Comparison of ENCODE assay signal across 8 cellular contexts in the genomic region with DNA sequence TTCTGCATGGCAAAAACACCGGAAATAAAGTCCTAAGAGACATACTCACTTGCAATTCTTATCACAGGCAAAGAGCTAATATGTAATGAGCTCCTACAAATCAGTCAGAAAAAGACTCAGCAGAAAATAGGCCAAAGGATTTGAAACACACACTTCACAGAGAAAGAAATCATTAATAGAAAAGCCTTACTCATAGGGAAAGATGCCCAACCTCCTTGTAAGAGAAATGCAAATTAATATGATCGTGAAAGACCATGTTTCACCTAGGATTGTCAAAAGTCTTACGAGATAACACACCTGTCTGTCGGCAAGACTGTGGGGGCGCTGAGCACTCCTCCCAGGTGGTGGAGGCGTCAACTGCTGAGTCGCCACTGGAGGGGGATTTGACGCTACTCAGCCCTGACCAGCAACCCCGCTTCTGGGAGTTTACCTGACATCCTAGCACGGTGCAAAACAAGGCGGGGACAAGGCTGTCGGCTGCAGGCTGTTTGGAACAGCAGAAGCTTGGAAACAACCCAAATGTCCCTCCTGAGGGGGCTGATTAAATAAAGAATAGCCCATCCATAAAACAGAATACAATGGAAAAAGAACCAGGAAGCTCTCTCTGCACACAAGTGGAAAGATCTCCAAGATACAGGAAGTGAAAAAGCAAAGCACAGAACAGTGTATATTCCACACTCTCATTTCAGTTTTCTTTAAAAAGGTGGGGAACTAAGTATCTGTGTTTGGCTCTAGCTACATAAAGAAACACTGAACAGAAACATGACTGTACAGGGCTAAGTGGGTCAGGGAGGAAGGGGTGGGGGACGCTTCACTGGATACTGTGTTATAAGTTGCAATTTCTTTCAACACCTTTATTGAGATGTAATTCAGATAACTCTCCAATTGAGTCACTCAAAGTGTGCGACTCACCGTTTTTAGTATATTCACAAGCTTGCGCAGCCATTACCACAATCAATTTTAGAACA. TPM values are rescaled to one million over a fixed set of nuclear protein-coding genes. Genes with fewer than 3 reads are reported as not detected.
DNase-seq lines count a peak whose midpoint lies in the region; ATAC-seq and TF ChIP-seq lines count a peak whose summit lies in the region.

No MANE protein-coding gene starts in this region.

- peaks cover 36% of the 10 kb centered on the region for H3K36me3 Mint-ChIP-seq in osteocyte (ENCODE audit: unreplicated experiment)

- no peak overlapping the region for H3K4me3 Mint-ChIP-seq in osteocyte (ENCODE audit: unreplicated experiment)

- ATAC-seq in HG03575 (IDR thresholded peaks at IDR 0.05; ENCODE audit: extremely low read depth, insufficient number of reproducible peaks, low FRiP score, unreplicated experiment) (peak; percentile 45), esophagus mucosa (peak; percentile 30)

- H3K4me1 Mint-ChIP-seq in osteocyte (ENCODE audit: unreplicated experiment), result peaks cover 50% of the 10 kb centered on the region

- H3K9me3 Mint-ChIP-seq in osteocyte (ENCODE audit: unreplicated experiment), result no peaks in the 10 kb centered on the region

- H3K27me3 Mint-ChIP-seq in osteocyte (ENCODE audit: unreplicated experiment), result no peaks in the 10 kb centered on the region

- DNase-seq in EH (ENCODE audit: low read depth) (peak; percentile 46), GM20000 (ENCODE audit: low spot score) (peak; percentile 82), osteocyte (ENCODE audit: extremely low spot score, unreplicated experiment) (no peak), NCI-H187 treated with DMSO at 0.1 percent for 48 hours (lab: John Stamatoyannopoulos, UW) (no peak), hepatic stellate cell (ENCODE audit: low spot score) (no peak)
- DNase-seq in activated CD4-positive, alpha-beta T cell treated with anti-CD3 and anti-CD28 coated beads, Interleukin-2, amount 50 U/mL, for 1 hour, result peak; percentile 19

- H3K27ac Mint-ChIP-seq in osteocyte (ENCODE audit: unreplicated experiment), result peak overlapping the region; percentile 71

- TF ChIP-seq CTCF in GM20000 (IDR thresholded peaks at IDR 0.05; ENCODE audit: extremely low read depth, missing control alignments) (peak; percentile 9), osteocyte (IDR thresholded peaks at IDR 0.05) (no peak)

RNA-seq across cellular contexts. Expression of a gene that starts 11.5 kb away (rescaled TPM):
- total RNA-seq in esophagus mucosa (71.0 TPM), osteocyte (175 and 176 TPM in 2 replicates)

RNA-seq across cellular contexts. Expression of a gene that starts 33.0 kb away (rescaled TPM):
- 22.6 TPM for total RNA-seq in esophagus mucosa
- total RNA-seq in osteocyte, result 88.0 and 90.5 TPM in 2 replicates

Comparison
In these comparisons a context has a peak if more than half of its experiments do, and no peak if none do; other contexts are left out.
1. DNase-seq: peak in EH (single experiment), GM20000 (single experiment) and activated CD4-positive, alpha-beta T cell treated with anti-CD3 and anti-CD28 coated beads, Interleukin-2, amount 50 U/mL, for 1 hour (single experiment); none in osteocyte (single experiment), NCI-H187 treated with DMSO at 0.1 percent for 48 hours (single experiment) and hepatic stellate cell (single experiment).